10 cellular contexts compared by ENCODE assay signal in genomic region chr17:74919440-74920305, GRCh38. TPM values are rescaled to one million over a fixed set of nuclear protein-coding genes. Genes with fewer than 3 reads are reported as not detected.
DNase-seq lines count a peak whose midpoint lies in the region; FAIRE-seq and TF ChIP-seq lines count a peak whose summit lies in the region.
"Had no signal": no experiment of that assay in that cellular context is flagged by ENCODE, and none has a peak within 500 bp of the region (broad histone marks: within the 10 kb centered on the region; RNA-seq: fewer than 3 reads in every experiment).

No MANE protein-coding gene starts in this region.

- H3K36me3 ChIP-seq in suprapubic skin: no peaks in the 10 kb centered on the region

- no peak for FAIRE-seq in D721Med (lab: Jason Lieb, UNC)

- peaks cover 50% of the 10 kb centered on the region for H3K27me3 ChIP-seq in suprapubic skin

- H3K4me1 ChIP-seq in suprapubic skin: peaks cover 43% of the 10 kb centered on the region

- no peak for TF ChIP-seq POLR2A in suprapubic skin (IDR thresholded peaks at IDR 0.05)

- TF ChIP-seq CTCF in D721Med (IDR thresholded peaks at IDR 0.05; ENCODE audit: insufficient read depth, missing control alignments) (peak; percentile 54), astrocyte of the spinal cord (IDR thresholded peaks at IDR 0.05; ENCODE audit: low read depth, low read length) (peak; percentile 13), suprapubic skin (IDR thresholded peaks at IDR 0.05) (no peak)

- DNase-seq in D721Med (ENCODE audit: insufficient read length, low spot score): no peak
- peak; percentile 32 for DNase-seq in HT-29 (ENCODE audit: low spot score)
- no peak for DNase-seq in astrocyte of the spinal cord (ENCODE audit: low read depth, low spot score)
- DNase-seq in midbrain (lab: John Stamatoyannopoulos, UW): peak; percentile 6
- DNase-seq in HK-2 (ENCODE audit: unreplicated experiment): no peak
- no peak for DNase-seq in germinal center (ENCODE audit: low spot score)
- no peak for DNase-seq in suprapubic skin (ENCODE audit: low spot score in 2 of 2)
- no peak for DNase-seq in SW 1271 (lab: John Stamatoyannopoulos, UW)
- DNase-seq: stimulated activated CD4-positive, alpha-beta T cell treated with anti-CD3 and anti-CD28 coated beads, Interleukin-2, amount 100 ng/mL, for 48 hours had no signal

- H3K4me3 ChIP-seq in astrocyte of the spinal cord (ENCODE audit: low read depth, low read length) (no peak overlapping the region), suprapubic skin (no peak overlapping the region)

- no peaks in the 10 kb centered on the region for H3K9me3 ChIP-seq in suprapubic skin

- WGBS in suprapubic skin: 73% methylated on average over 17 of the region's 67 CpGs

- in situ Hi-C loops in astrocyte of the spinal cord (cut with HindIII; ENCODE audit: low sequenced_read_pairs): no loop called here

- H3K27ac ChIP-seq in suprapubic skin: no peak overlapping the region

- TF ChIP-seq EP300 in suprapubic skin (IDR thresholded peaks at IDR 0.05): no peak

RNA-seq across cellular contexts. Expression of gene USH1G, which starts 3.4 kb away (rescaled TPM):
- not detected in 2 replicates for total RNA-seq in HT-29 (2014; rRNA removed; shearing (Covaris generic))
- 1 to 10 TPM; 1.1 to 3.7 (median 1.9) TPM for total RNA-seq in suprapubic skin

RNA-seq across cellular contexts. Expression of gene OTOP2, which starts 4.4 kb away (rescaled TPM):
- not detected in 2 replicates for total RNA-seq in HT-29 (2014; rRNA removed; shearing (Covaris generic))
- under 1 TPM in 1 of 4 donors, not detected in 3; 0.49 TPM for total RNA-seq in suprapubic skin
- total RNA-seq: mucosa of gallbladder had no signal

RNA-seq across cellular contexts. Expression of gene OTOP3, which starts 16.0 kb away (rescaled TPM):
- not detected in 2 replicates for total RNA-seq in HT-29 (2014; rRNA removed; shearing (Covaris generic))
- total RNA-seq in suprapubic skin: under 1 TPM in 2 of 4 donors, not detected in 2; 0.65 to 0.98 TPM
- total RNA-seq: mucosa of gallbladder had no signal

RNA-seq across cellular contexts. Expression of gene FADS6, which starts 26.2 kb away (rescaled TPM):
- not detected in 2 replicates for total RNA-seq in HT-29 (2014; rRNA removed; shearing (Covaris generic))
- total RNA-seq in suprapubic skin: 10 to 100 TPM in 2 of 4 donors, 1 to 10 TPM in 2; 4.9 to 11.6 (median 8.1) TPM

RNA-seq across cellular contexts. Expression of gene FDXR, which starts 46.9 kb away (rescaled TPM):
- 32.2 and 38.4 TPM in 2 replicates for total RNA-seq in HT-29 (2014; rRNA removed; shearing (Covaris generic))
- 10 to 100 TPM; 19.1 to 34.1 (median 24.7) TPM for total RNA-seq in suprapubic skin

Comparison
In these comparisons a context has a peak if more than half of its experiments do, and no peak if none do; other contexts are left out.
1. DNase-seq: peak in HT-29 (single experiment) and midbrain (single experiment); none in D721Med (single experiment), astrocyte of the spinal cord (single experiment), HK-2 (single experiment), germinal center (single experiment), suprapubic skin (0 of 2) and SW 1271 (0 of 2).
2. CTCF ChIP-seq: peak in D721Med (single experiment) and astrocyte of the spinal cord (single experiment); none in suprapubic skin (0 of 2).